ENCODE assay signal across 8 cellular contexts in the genomic region with DNA sequence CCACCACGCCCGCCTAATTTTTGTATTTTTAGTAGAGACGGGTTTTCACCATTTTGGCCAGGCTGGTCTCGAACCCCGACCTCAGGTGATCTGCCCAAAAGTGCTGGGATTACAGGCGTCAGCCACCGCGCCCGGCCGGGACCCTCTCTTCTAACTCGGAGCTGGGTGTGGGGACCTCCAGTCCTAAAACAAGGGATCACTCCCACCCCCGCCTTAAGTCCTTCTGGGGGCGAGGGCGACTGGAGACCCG. TPM values are rescaled to one million over a fixed set of nuclear protein-coding genes. Genes with fewer than 3 reads are reported as not detected.
DNase-seq lines count a peak whose midpoint lies in the region; ATAC-seq, FAIRE-seq and TF ChIP-seq lines count a peak whose summit lies in the region.
"Not testable (repeated sequence)": the region's sequence is repeated elsewhere in the genome, so short reads cannot be mapped to it uniquely, and the experiment has no call there.

No MANE protein-coding gene starts in this region.

- DNase-seq in SJCRH30; endothelial cell of umbilical vein (ENCODE audit: low read depth, low spot score); left lobe of liver (ENCODE audit: low spot score); pancreas; thyroid gland: not testable (repeated sequence)
- DNase-seq in activated naive CD8-positive, alpha-beta T cell treated with anti-CD3 and anti-CD28 coated beads, Interleukin-2, amount 50 U/mL, for 16 hours (ENCODE audit: low read depth, low spot score), result peak; percentile 7

- H3K9me1 ChIP-seq in endothelial cell of umbilical vein (replicated peaks; ENCODE audit: control insufficient read depth, extremely low read depth, insufficient read depth, low read length), result not testable (repeated sequence)

- peak overlapping the region; percentile 96 for H3K4me3 ChIP-seq in DOHH2 (ENCODE audit: low read length)
- H3K4me3 ChIP-seq in SJCRH30, result peak overlapping the region; percentile 84
- peak overlapping the region; percentile 43 to 67 (median 58) for H3K4me3 ChIP-seq in endothelial cell of umbilical vein (replicated peaks in 1 of 3; ENCODE audit: insufficient read depth in 1 of 3, low read depth in 1 of 3, low read length in 3 of 3)
- peak overlapping the region; percentile 40 to 74 (median 61) for H3K4me3 ChIP-seq in pancreas
- peak overlapping the region; percentile 6 to 57 (median 25) for H3K4me3 ChIP-seq in thyroid gland (replicated peaks in 1 of 3)

- H3K36me3 ChIP-seq in DOHH2 (ENCODE audit: control insufficient read depth, low read length) (peaks cover 50% of the 10 kb centered on the region), SJCRH30 (peaks cover 26% of the 10 kb centered on the region)
- not testable (repeated sequence) for H3K36me3 ChIP-seq in endothelial cell of umbilical vein (ENCODE audit: control insufficient read depth in 2 of 2, extremely low read depth in 1 of 2, insufficient read depth in 2 of 2, low read length in 2 of 2); pancreas; thyroid gland

- peak overlapping the region; percentile 76 for H3K4me2 ChIP-seq in DOHH2 (ENCODE audit: low read length)
- not testable (repeated sequence) for H3K4me2 ChIP-seq in endothelial cell of umbilical vein (ENCODE audit: insufficient read depth, low read length)

- not testable (repeated sequence) for H2AFZ ChIP-seq in endothelial cell of umbilical vein (ENCODE audit: low read depth, low read length)

- H3K9ac ChIP-seq in endothelial cell of umbilical vein (replicated peaks; ENCODE audit: extremely low read depth, insufficient read depth, low read length), result peak overlapping the region; percentile 94

- POLR2A ChIA-PET in endothelial cell of umbilical vein (lab: Charles Lee), result interaction anchor here (0.5 kb wide), 1 partner anchor 37 kb away, joined by 5 read pairs; no protein-coding TSS in a partner anchor

- H3K27ac ChIP-seq in DOHH2 (ENCODE audit: low read depth, low read length) (peak overlapping the region; percentile 89), SJCRH30 (peak overlapping the region; percentile 83), endothelial cell of umbilical vein (ENCODE audit: insufficient read depth, low read depth, low read length) (peak overlapping the region; percentile 87), pancreas (peak overlapping the region; percentile 94 to 98 (median 96)), thyroid gland (peak overlapping the region; percentile 65 to 99 (median 84))

- not testable (repeated sequence) for TF ChIP-seq POLR2A in endothelial cell of umbilical vein (IDR thresholded peaks at IDR 0.05; ENCODE audit: low read depth, low read length); thyroid gland (IDR thresholded peaks at IDR 0.05)

- H3K4me1 ChIP-seq in DOHH2 (ENCODE audit: control insufficient read depth, low read length) (peaks cover 63% of the 10 kb centered on the region), SJCRH30 (peaks cover 11% of the 10 kb centered on the region), endothelial cell of umbilical vein (ENCODE audit: control insufficient read depth, extremely low read depth, insufficient read depth, low read length) (peaks cover 61% of the 10 kb centered on the region), pancreas (peaks cover 26 to 64% (median 60%) of the 10 kb centered on the region in 3 donors), thyroid gland (peaks cover 53 to 63% of the 10 kb centered on the region in 2 donors)

- H3K79me2 ChIP-seq in DOHH2 (ENCODE audit: control insufficient read depth, low read length) (peaks cover 59% of the 10 kb centered on the region), endothelial cell of umbilical vein (ENCODE audit: control insufficient read depth, insufficient read depth, low read length) (peaks cover 47% of the 10 kb centered on the region)

- CTCF ChIA-PET in endothelial cell of umbilical vein (lab: Charles Lee), result interaction anchor here (1.2 to 4.0 kb wide), 3 partner anchors 36 to 153 kb away, joined by 3 to 25 read pairs (median 12); no protein-coding TSS in a partner anchor

- peaks cover 30% of the 10 kb centered on the region for H4K20me1 ChIP-seq in DOHH2 (ENCODE audit: control insufficient read depth, insufficient read depth, low read depth, low read length)
- H4K20me1 ChIP-seq in endothelial cell of umbilical vein (replicated peaks; ENCODE audit: control insufficient read depth, extremely low read depth, insufficient read depth, low read length), result not testable (repeated sequence)

- WGBS in pancreas, 2 donors, result 0 to 1% methylated on average over 14 to 15 of the region's 15 CpGs
- WGBS in thyroid gland, 2 donors, result 0% methylated on average over 7 to 14 of the region's 15 CpGs

- not testable (repeated sequence) for FAIRE-seq in endothelial cell of umbilical vein (lab: Jason Lieb, UNC); pancreas (lab: Jason Lieb, UNC)

- H3K27me3 ChIP-seq in DOHH2 (ENCODE audit: control insufficient read depth, low read length), result peaks cover 26% of the 10 kb centered on the region
- H3K27me3 ChIP-seq in SJCRH30; endothelial cell of umbilical vein (ENCODE audit: control insufficient read depth in 2 of 2, insufficient read depth in 2 of 2, low read length in 2 of 2); pancreas; thyroid gland: not testable (repeated sequence)

- TF ChIP-seq CTCF in DOHH2 (IDR thresholded peaks at IDR 0.05; ENCODE audit: low read depth, low read length, poor library complexity, severe bottlenecking); endothelial cell of umbilical vein (IDR thresholded peaks at IDR 0.05; ENCODE audit: extremely low read depth in 1 of 2, insufficient read depth in 1 of 2, low read depth in 1 of 2, low read length in 2 of 2); pancreas (IDR thresholded peaks at IDR 0.05); thyroid gland (IDR thresholded peaks at IDR 0.05): not testable (repeated sequence)

- ATAC-seq in HG03025 (IDR thresholded peaks at IDR 0.05; ENCODE audit: low FRiP score, unreplicated experiment) (peak; percentile 7), left lobe of liver (peak; percentile 2), pancreas (peak; percentile 0 to 10 (median 6))

- not testable (repeated sequence) for H3K9me2 ChIP-seq in DOHH2 (replicated peaks; ENCODE audit: control insufficient read depth, low read length)

- H3K9me3 ChIP-seq in DOHH2 (ENCODE audit: control insufficient read depth, insufficient read depth, low read length); SJCRH30 (replicated peaks); endothelial cell of umbilical vein (replicated peaks; ENCODE audit: control insufficient read depth, insufficient read depth, low read length); pancreas; thyroid gland: not testable (repeated sequence)

- H3F3A ChIP-seq in DOHH2 (ENCODE audit: control insufficient read depth, insufficient read depth), result peaks cover 12% of the 10 kb centered on the region; the same call in 1 of the 2 replicates

- dilution Hi-C loops in endothelial cell of umbilical vein (cut with MboI; ENCODE audit: extremely low pct_ligation_motif_present, low sequenced_read_pairs), result not testable (repeated sequence)

- intact Hi-C loops in endothelial cell of umbilical vein (cut with micrococcal nuclease), result loop anchor here (1.0 to 10.0 kb wide), 3 partner anchors 54 to 585 kb away; partner anchors contain the start of gene KEAP1
- intact Hi-C loops in pancreas (cut with DNase I); thyroid gland (cut with DNase I): not testable (repeated sequence)

- BruUV-seq in endothelial cell of umbilical vein (replicated peaks; lab: Mats Ljungman, UMichigan), result not testable (repeated sequence)

RNA-seq across cellular contexts. Expression of gene LDLR, which starts 0.7 kb away (rescaled TPM):
- 51.6 and 57.0 TPM in 2 replicates for total RNA-seq in SJCRH30 (2014; rRNA removed; shearing (Covaris generic))
- 174 and 175 TPM in 2 replicates for total RNA-seq in endothelial cell of umbilical vein
- polyA plus RNA-seq in endothelial cell of umbilical vein, result 142 and 144 TPM in 2 replicates
- polyA plus RNA-seq in endothelial cell of umbilical vein (2011; cell fraction: cytosol; rRNA removed), result 107 and 108 TPM in 2 replicates
- 157 and 164 TPM in 2 replicates for polyA plus RNA-seq in endothelial cell of umbilical vein (2011; cell fraction: nucleus; rRNA removed)
- polyA plus RNA-seq in endothelial cell of umbilical vein (2012), result 85.7 and 89.1 TPM in 2 replicates
- 235 and 252 TPM in 2 replicates for polyA minus RNA-seq in endothelial cell of umbilical vein
- 65.0 TPM for polyA minus RNA-seq in endothelial cell of umbilical vein (2011; cell fraction: cytosol; rRNA and poly(A)+ RNA removed)
- polyA minus RNA-seq in endothelial cell of umbilical vein (2011; cell fraction: nucleus; rRNA and poly(A)+ RNA removed), result 177 and 178 TPM in 2 replicates
- 12.2 TPM for total RNA-seq in left lobe of liver
- 10 to 100 TPM in 5 of 6 donors, 1 to 10 TPM in 1; 8.9 to 43.4 (median 26.5) TPM for total RNA-seq in pancreas
- polyA plus RNA-seq in pancreas, result 10 to 100 TPM; 24.7 to 41.2 TPM
- 10 to 100 TPM in 3 of 4 donors, 1 to 10 TPM in 1; 8.7 to 39.1 (median 20.3) TPM for total RNA-seq in thyroid gland

Comparison
In these comparisons a context has a peak if more than half of its experiments do, and no peak if none do; other contexts are left out.
1. H3K4me3 ChIP-seq: peak in every context shown above with its lines; median percentile 96 in DOHH2; 84 in SJCRH30; 61 in pancreas; 58 in endothelial cell of umbilical vein; 25 in thyroid gland.